Comparison of ENCODE assay signal across 17 cellular contexts in genomic region chr6:140923048-140923447, GRCh38.
"Had no signal": no experiment of that assay in that cellular context is flagged by ENCODE, and none has a peak within 500 bp of the region (broad histone marks: within the 10 kb centered on the region; RNA-seq: fewer than 3 reads in every experiment).

No MANE protein-coding gene starts in this region.

- H3K27me3 ChIP-seq: breast epithelium, thyroid gland had no signal

- DNase-seq: activated CD4-positive, alpha-beta T cell treated with anti-CD3 and anti-CD28 coated beads for 1 hour; activated CD4-positive, alpha-beta T cell treated with anti-CD3 and anti-CD28 coated beads, Interleukin-2, amount 50 U/mL, for 4 hours; activated naive CD4-positive, alpha-beta T cell; activated T-cell treated with anti-CD3 and anti-CD28 coated beads for 4 hours; anterior cingulate cortex; left ventricle myocardium superior; mesendoderm; nucleus accumbens; posterior cingulate gyrus; retina; stimulated activated CD4-positive, alpha-beta T cell treated with anti-CD3 and anti-CD28 coated beads, Interleukin-4, amount 100 ng/mL, for 1 hour; stimulated activated naive B cell treated with anti-CD40 and anti-IgM and Interleukin-4, amounts not matched to agents 10 μg/mL and 1 μg/mL and 100 μg/mL, for 72 hours; T1000; thyroid gland had no signal

- H3K4me1 ChIP-seq: breast epithelium, thyroid gland had no signal

- H3K36me3 Mint-ChIP-seq: natural killer cell treated with Interleukin-12 subunit alpha and Interleukin-12 subunit beta and Interleukin-15 and Interleukin-18, amount 100 ng/mL, for 72 hours; stimulated activated naive B cell treated with anti-CD40 and anti-IgM and Interleukin-4, amounts not matched to agents 10 μg/mL and 1 μg/mL and 100 μg/mL, for 72 hours had no signal

- H3K9me3 ChIP-seq: breast epithelium, thyroid gland had no signal

- H3K27ac ChIP-seq: breast epithelium, thyroid gland, VCaP had no signal

- H3K27ac Mint-ChIP-seq: natural killer cell treated with Interleukin-12 subunit alpha and Interleukin-12 subunit beta and Interleukin-15 and Interleukin-18, amount 100 ng/mL, for 72 hours; stimulated activated naive B cell treated with anti-CD40 and anti-IgM and Interleukin-4, amounts not matched to agents 10 μg/mL and 1 μg/mL and 100 μg/mL, for 72 hours had no signal

- ATAC-seq: left ventricle myocardium superior; natural killer cell treated with Interleukin-12 subunit alpha and Interleukin-12 subunit beta and Interleukin-15 and Interleukin-18, amount 100 ng/mL, for 72 hours; stimulated activated naive B cell treated with anti-CD40 and anti-IgM and Interleukin-4, amounts not matched to agents 10 μg/mL and 1 μg/mL and 100 μg/mL, for 72 hours had no signal

- H3K9me3 Mint-ChIP-seq: natural killer cell treated with Interleukin-12 subunit alpha and Interleukin-12 subunit beta and Interleukin-15 and Interleukin-18, amount 100 ng/mL, for 72 hours; stimulated activated naive B cell treated with anti-CD40 and anti-IgM and Interleukin-4, amounts not matched to agents 10 μg/mL and 1 μg/mL and 100 μg/mL, for 72 hours had no signal

- H3K36me3 ChIP-seq: breast epithelium, thyroid gland had no signal

- H3K4me3 Mint-ChIP-seq: natural killer cell treated with Interleukin-12 subunit alpha and Interleukin-12 subunit beta and Interleukin-15 and Interleukin-18, amount 100 ng/mL, for 72 hours; stimulated activated naive B cell treated with anti-CD40 and anti-IgM and Interleukin-4, amounts not matched to agents 10 μg/mL and 1 μg/mL and 100 μg/mL, for 72 hours had no signal

- H3K27me3 Mint-ChIP-seq: natural killer cell treated with Interleukin-12 subunit alpha and Interleukin-12 subunit beta and Interleukin-15 and Interleukin-18, amount 100 ng/mL, for 72 hours; stimulated activated naive B cell treated with anti-CD40 and anti-IgM and Interleukin-4, amounts not matched to agents 10 μg/mL and 1 μg/mL and 100 μg/mL, for 72 hours had no signal

- H3K4me3 ChIP-seq: breast epithelium, thyroid gland had no signal

- H3K4me1 Mint-ChIP-seq: stimulated activated naive B cell treated with anti-CD40 and anti-IgM and Interleukin-4, amounts not matched to agents 10 μg/mL and 1 μg/mL and 100 μg/mL, for 72 hours had no signal
